ENCODE assay signal across 8 cellular contexts in genomic region chr11:12174145-12175143, GRCh38.
A peak's percentile ranks its signal among the peaks of the same experiment; 100 is the strongest.
DNase-seq lines count a peak whose midpoint lies in the region; ATAC-seq lines count a peak whose summit lies in the region.

No MANE protein-coding gene starts in this region.

- ATAC-seq in HG03066 (IDR thresholded peaks at IDR 0.05; ENCODE audit: low read depth, unreplicated experiment), result peak; percentile 87

- peak; percentile 74 for DNase-seq in activated CD8-positive, alpha-beta memory T cell treated with anti-CD3 and anti-CD28 coated beads for 24 hours
- no peak for DNase-seq in activated CD8-positive, alpha-beta memory T cell treated with anti-CD3 and anti-CD28 coated beads, Interleukin-2, amount 50 U/mL, for 4 hours
- peak; percentile 58 for DNase-seq in SKM-1 treated with dmso at 0.1 percent for 144 hours (lab: John Stamatoyannopoulos, UW; ENCODE audit: unreplicated experiment)
- peak; percentile 42 for DNase-seq in medulla oblongata (ENCODE audit: extremely low spot score)
- DNase-seq in germinal center (ENCODE audit: low spot score), result no peak
- DNase-seq in activated effector memory CD4-positive, alpha-beta T cell treated with Interleukin-2 at 50 U/mL for 16 hours, result no peak
- no peak for DNase-seq in NCI-H446 (lab: John Stamatoyannopoulos, UW)

Comparison
In these comparisons a context has a peak if more than half of its experiments do, and no peak if none do; other contexts are left out.
1. DNase-seq: peak in activated CD8-positive, alpha-beta memory T cell treated with anti-CD3 and anti-CD28 coated beads for 24 hours (single experiment), SKM-1 treated with dmso at 0.1 percent for 144 hours (single experiment) and medulla oblongata (single experiment); none in activated CD8-positive, alpha-beta memory T cell treated with anti-CD3 and anti-CD28 coated beads, Interleukin-2, amount 50 U/mL, for 4 hours (single experiment), germinal center (single experiment), activated effector memory CD4-positive, alpha-beta T cell treated with Interleukin-2 at 50 U/mL for 16 hours (single experiment) and NCI-H446 (0 of 2).